In the genomic region with DNA sequence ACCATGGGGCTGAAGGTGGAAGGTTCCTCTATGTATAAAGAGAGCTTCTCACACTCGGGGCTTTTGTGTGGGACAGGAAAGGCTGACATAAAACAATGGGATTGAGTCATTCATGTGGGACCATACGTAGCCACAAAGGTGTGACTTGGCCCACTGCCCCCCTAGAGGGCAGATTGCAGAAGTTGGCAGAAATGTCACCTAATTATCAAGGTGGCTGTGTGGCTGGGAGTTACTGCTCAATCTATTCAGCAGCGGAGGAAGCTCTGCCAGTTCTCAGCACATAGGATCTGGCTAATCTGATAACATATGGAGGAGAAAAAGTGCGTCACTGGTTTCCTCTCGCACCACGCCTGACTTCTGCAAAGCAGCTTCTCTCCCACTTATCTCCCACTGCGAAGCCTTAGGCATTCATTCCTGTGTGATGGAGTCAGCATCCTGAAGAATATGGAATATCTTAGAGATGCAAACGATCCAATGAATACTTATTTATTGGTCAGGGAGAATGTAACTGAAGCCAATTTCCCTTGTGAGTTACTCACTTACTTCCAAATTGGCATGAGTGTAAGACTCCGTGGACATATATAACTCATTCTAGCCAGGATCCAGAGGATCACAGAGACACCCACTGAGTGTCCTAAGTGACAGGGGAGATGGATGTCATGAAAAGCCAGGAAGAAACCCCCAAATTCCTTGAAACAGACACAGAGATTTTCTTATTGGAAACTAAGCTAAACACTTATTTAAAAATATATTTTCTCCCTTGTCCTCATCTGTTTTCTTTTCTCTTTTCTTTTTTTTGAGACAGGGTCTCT, we compare ENCODE assay signal across 10 cellular contexts.
DNase-seq lines count a peak whose midpoint lies in the region; ATAC-seq and TF ChIP-seq lines count a peak whose summit lies in the region.
"Had no signal": no experiment of that assay in that cellular context is flagged by ENCODE, and none has a peak within 500 bp of the region (broad histone marks: within the 10 kb centered on the region; RNA-seq: fewer than 3 reads in every experiment).

No MANE protein-coding gene starts in this region.

- H3K4me3 ChIP-seq in cardiac fibroblast (replicated peaks in 1 of 2; ENCODE audit: low read depth in 2 of 2, low read length in 2 of 2): no peak overlapping the region
- H3K4me3 ChIP-seq: upper lobe of right lung had no signal

- TF ChIP-seq CTCF in cardiac fibroblast (IDR thresholded peaks at IDR 0.05; ENCODE audit: low read depth, low read length): no peak

- ATAC-seq in HG02610 (IDR thresholded peaks at IDR 0.05; ENCODE audit: unreplicated experiment): no peak
- ATAC-seq: upper lobe of right lung had no signal

- DNase-seq in G401 (ENCODE audit: low spot score) (peak; percentile 97), NCI-H460 (ENCODE audit: extremely low read depth, low read depth) (peak; percentile 86), cardiac fibroblast (ENCODE audit: low read depth in 2 of 2) (peak; percentile 96), mucosa of gallbladder (ENCODE audit: low spot score) (peak; percentile 73), SIG-M5 (lab: John Stamatoyannopoulos, UW) (no peak), activated gamma-delta T cell treated with Interleukin-2 at 50 U/mL for 16 hours (no peak)
- DNase-seq in activated T-cell treated with anti-CD3 and anti-CD28 coated beads, Interleukin-2, amount 50 U/mL, for 1 hour: no peak
- DNase-seq: NCI-H526 treated with DMSO at 0.1 percent for 48 hours, upper lobe of right lung had no signal

- in situ Hi-C loops in G401 (cut with HindIII; ENCODE audit: low sequenced_read_pairs): no loop called here

Comparison
In these comparisons a context has a peak if more than half of its experiments do, and no peak if none do; other contexts are left out.
1. DNase-seq: peak in G401 (single experiment), NCI-H460 (single experiment), cardiac fibroblast (2 of 2) and mucosa of gallbladder (single experiment); none in SIG-M5 (single experiment), activated T-cell treated with anti-CD3 and anti-CD28 coated beads, Interleukin-2, amount 50 U/mL, for 1 hour (single experiment) and activated gamma-delta T cell treated with Interleukin-2 at 50 U/mL for 16 hours (single experiment).